1 cellular context compared by ENCODE assay signal in the genomic region with DNA sequence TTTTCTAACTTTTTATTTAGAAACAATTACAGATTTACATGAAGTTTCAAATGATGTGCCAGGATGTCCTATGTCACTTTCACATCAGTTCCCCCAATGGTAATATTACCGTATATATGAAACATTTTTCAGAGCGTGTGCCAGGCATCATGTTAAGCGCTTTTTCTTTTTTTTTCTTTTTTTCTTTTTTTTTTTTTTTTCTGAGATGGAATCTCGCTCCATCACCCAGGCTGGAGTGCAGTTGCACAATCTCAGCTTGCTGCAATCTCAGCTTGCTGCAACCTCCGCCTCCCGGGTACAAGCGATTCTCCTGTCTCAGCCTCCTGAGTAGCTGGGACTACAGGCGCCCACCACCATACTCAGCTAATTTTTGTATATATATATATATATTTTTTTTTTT.
TF ChIP-seq lines count a peak whose summit lies in the region.

No MANE protein-coding gene starts in this region.

TF ChIP-seq in endothelial cell of umbilical vein, 7 proteins besides CTCF, POLR2A, EP300 and RAD21 (continued from another document):
- TF ChIP-seq, protein P1, sequence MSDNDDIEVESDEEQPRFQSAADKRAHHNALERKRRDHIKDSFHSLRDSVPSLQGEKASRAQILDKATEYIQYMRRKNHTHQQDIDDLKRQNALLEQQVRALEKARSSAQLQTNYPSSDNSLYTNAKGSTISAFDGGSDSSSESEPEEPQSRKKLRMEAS (IDR thresholded peaks at IDR 0.05; ENCODE audit: insufficient read depth, insufficient read length) = no peak
